ENCODE assay signal across 8 cellular contexts in the genomic region with DNA sequence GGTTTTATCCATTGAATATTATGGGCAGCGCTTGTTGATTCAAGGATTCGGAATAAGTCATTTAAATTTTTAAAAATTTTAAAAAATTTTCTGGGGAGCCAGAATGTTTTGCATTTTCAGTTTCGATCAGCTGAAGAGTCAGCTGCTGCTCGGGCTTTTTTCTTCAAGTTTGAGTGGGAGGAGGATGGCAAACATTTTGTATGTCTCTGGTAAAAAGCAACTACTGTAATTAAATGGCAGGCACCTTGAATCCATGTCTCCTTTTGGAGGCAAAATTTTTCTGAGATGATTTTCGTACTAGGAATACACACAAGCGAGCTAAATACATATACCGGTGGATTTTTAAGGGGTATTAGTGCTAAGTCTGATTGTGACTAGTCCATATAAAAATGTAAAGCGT. TPM values are rescaled to one million over a fixed set of nuclear protein-coding genes. Genes with fewer than 3 reads are reported as not detected.
DNase-seq lines count a peak whose midpoint lies in the region; ATAC-seq and TF ChIP-seq lines count a peak whose summit lies in the region.

No MANE protein-coding gene starts in this region.

- H2AFZ ChIP-seq in neural progenitor cell (replicated peaks), result peak overlapping the region; percentile 90

- H3K79me2 ChIP-seq in neural progenitor cell (ENCODE audit: low read depth), result peaks cover 97% of the 10 kb centered on the region

- peaks cover 8% of the 10 kb centered on the region for H4K20me1 ChIP-seq in neural progenitor cell (ENCODE audit: low read depth)

- no peaks in the 10 kb centered on the region for H3F3A ChIP-seq in neural progenitor cell (ENCODE audit: low read depth)

- H3K4me3 Mint-ChIP-seq in T-helper 1 cell treated with Interleukin-12 subunit alpha and Interleukin-12 subunit beta and Interleukin-4 antibody, amounts not matched to agents 30 μg/mL and 1 μg/mL, for 36 hours, result peak overlapping the region; percentile 91
- peak overlapping the region; percentile 97 for H3K4me3 Mint-ChIP-seq in neural progenitor cell

- no peaks in the 10 kb centered on the region for H3K27me3 Mint-ChIP-seq in T-helper 1 cell treated with Interleukin-12 subunit alpha and Interleukin-12 subunit beta and Interleukin-4 antibody, amounts not matched to agents 30 μg/mL and 1 μg/mL, for 36 hours (ENCODE audit: low read depth)
- peaks cover 4% of the 10 kb centered on the region for H3K27me3 Mint-ChIP-seq in neural progenitor cell (ENCODE audit: insufficient read depth, low read depth)

- H3K4me3 ChIP-seq in AG09309 (ENCODE audit: control insufficient read depth, low read depth, low read length), result peak overlapping the region; percentile 99
- peak overlapping the region; percentile 92 for H3K4me3 ChIP-seq in epithelial cell of esophagus (ENCODE audit: low read length)
- peak overlapping the region; percentile 93 for H3K4me3 ChIP-seq in neural progenitor cell

- H3K9me3 Mint-ChIP-seq in T-helper 1 cell treated with Interleukin-12 subunit alpha and Interleukin-12 subunit beta and Interleukin-4 antibody, amounts not matched to agents 30 μg/mL and 1 μg/mL, for 36 hours, result no peaks in the 10 kb centered on the region
- no peaks in the 10 kb centered on the region for H3K9me3 Mint-ChIP-seq in neural progenitor cell

- peaks cover 13% of the 10 kb centered on the region for H3K36me3 Mint-ChIP-seq in T-helper 1 cell treated with Interleukin-12 subunit alpha and Interleukin-12 subunit beta and Interleukin-4 antibody, amounts not matched to agents 30 μg/mL and 1 μg/mL, for 36 hours (ENCODE audit: low read depth)
- H3K36me3 Mint-ChIP-seq in neural progenitor cell, result peaks cover 16% of the 10 kb centered on the region

- H3K27me3 ChIP-seq in neural progenitor cell, result no peaks in the 10 kb centered on the region

- ATAC-seq in GM18868 (IDR thresholded peaks at IDR 0.05; ENCODE audit: unreplicated experiment) (peak; percentile 25), HG03135 (IDR thresholded peaks at IDR 0.05; ENCODE audit: unreplicated experiment) (peak; percentile 32), GM18520 (IDR thresholded peaks at IDR 0.05; ENCODE audit: unreplicated experiment) (no peak)

- peak overlapping the region; percentile 87 for H3K9ac ChIP-seq in neural progenitor cell

- peaks cover 8% of the 10 kb centered on the region for H3K36me3 ChIP-seq in neural progenitor cell

- no peak overlapping the region for H3K27ac ChIP-seq in neural progenitor cell

- peak overlapping the region; percentile 87 for H3K4me2 ChIP-seq in neural progenitor cell

- no peaks in the 10 kb centered on the region for H3K9me3 ChIP-seq in neural progenitor cell (ENCODE audit: low read depth)

- peaks cover 31% of the 10 kb centered on the region for H3K4me1 Mint-ChIP-seq in T-helper 1 cell treated with Interleukin-12 subunit alpha and Interleukin-12 subunit beta and Interleukin-4 antibody, amounts not matched to agents 30 μg/mL and 1 μg/mL, for 36 hours (ENCODE audit: low read depth)
- peaks cover 29% of the 10 kb centered on the region for H3K4me1 Mint-ChIP-seq in neural progenitor cell

- no peak for DNase-seq in AG09309 (ENCODE audit: low read depth)
- DNase-seq in epithelial cell of esophagus (ENCODE audit: low read depth), result peak; percentile 24
- DNase-seq in neural progenitor cell (ENCODE audit: low spot score), result no peak
- DNase-seq in A172 (ENCODE audit: low spot score), result no peak

- no peak for TF ChIP-seq CTCF in AG09309 (IDR thresholded peaks at IDR 0.05; ENCODE audit: control insufficient read depth, insufficient read depth, low read depth, low read length, missing control alignments)
- TF ChIP-seq CTCF in epithelial cell of esophagus (IDR thresholded peaks at IDR 0.05; ENCODE audit: insufficient read depth, low read depth, low read length, missing control alignments), result no peak
- TF ChIP-seq CTCF in neural progenitor cell (IDR thresholded peaks at IDR 0.05), result no peak

- H3K27ac Mint-ChIP-seq in T-helper 1 cell treated with Interleukin-12 subunit alpha and Interleukin-12 subunit beta and Interleukin-4 antibody, amounts not matched to agents 30 μg/mL and 1 μg/mL, for 36 hours, result peak overlapping the region; percentile 96
- peak overlapping the region; percentile 99 for H3K27ac Mint-ChIP-seq in neural progenitor cell

- peaks cover 11% of the 10 kb centered on the region for H3K4me1 ChIP-seq in neural progenitor cell

RNA-seq across cellular contexts. Expression of gene C3orf38, which starts 0.6 kb away (rescaled TPM):
- 40.8 and 61.6 TPM in 2 replicates for total RNA-seq in neural progenitor cell (ENCODE audit: low replicate concordance)
- 35.8 and 41.1 TPM in 2 replicates for total RNA-seq in A172 (2014; rRNA removed; shearing (Covaris generic))
